12 cellular contexts compared by ENCODE assay signal in the genomic region with DNA sequence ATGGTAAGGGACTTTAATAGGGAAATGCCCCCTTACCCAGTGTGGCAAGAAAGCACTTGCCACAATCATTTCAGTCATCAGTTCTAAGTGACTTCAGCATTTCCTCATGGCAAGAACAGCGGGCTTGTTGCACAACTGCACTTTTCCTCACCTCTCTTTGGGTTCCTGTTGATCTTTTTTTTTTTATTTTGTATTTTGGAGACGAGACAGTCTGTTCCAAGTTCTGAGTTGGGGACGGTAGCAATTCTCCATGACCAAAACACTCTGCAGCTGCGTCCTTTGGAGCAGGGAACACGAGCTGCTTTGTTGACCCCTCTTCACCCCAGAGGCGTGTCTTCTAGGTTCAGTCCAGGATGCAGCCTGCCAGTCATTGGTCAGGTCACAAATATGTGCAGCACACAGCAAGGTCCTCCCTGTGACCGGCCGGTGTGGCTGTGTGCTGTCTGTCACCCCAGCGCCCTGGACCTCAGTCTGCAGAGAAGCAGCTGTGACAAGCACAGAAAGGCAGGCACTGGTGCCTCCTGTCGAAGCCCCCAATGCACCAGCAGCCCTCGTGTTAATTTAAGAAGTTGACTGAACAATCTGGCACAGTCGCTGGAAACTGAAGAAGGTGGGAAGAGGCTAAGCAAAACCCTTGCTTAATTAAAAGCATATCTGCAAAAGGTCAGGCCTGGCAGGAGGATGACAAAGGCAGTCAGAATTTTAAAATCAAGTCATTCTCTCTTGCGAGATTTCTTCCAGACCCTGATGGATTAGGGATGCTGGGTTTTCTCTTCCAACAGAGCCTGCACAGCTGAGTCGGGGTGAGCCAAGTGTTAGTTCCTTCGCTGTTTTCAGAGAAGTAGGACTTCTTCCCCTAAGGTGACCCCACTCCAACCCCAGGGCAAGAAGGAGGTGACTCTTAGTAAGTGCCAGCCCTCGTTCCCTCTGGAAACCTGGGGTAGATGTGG.
DNase-seq lines count a peak whose midpoint lies in the region; ATAC-seq, FAIRE-seq and TF ChIP-seq lines count a peak whose summit lies in the region.
"Had no signal": no experiment of that assay in that cellular context is flagged by ENCODE, and none has a peak within 500 bp of the region (broad histone marks: within the 10 kb centered on the region; RNA-seq: fewer than 3 reads in every experiment).

No MANE protein-coding gene starts in this region.

- peak; percentile 63 for ATAC-seq in body of pancreas
- ATAC-seq: stimulated activated effector memory CD8-positive, alpha-beta T cell treated with anti-CD3 and anti-CD28 coated beads, Interleukin-12 subunit alpha, Interleukin-12 subunit beta, amount 100 ng/mL, for 72 hours had no signal

- peak; percentile 76 for DNase-seq in DMS79 treated with DMSO at 0.1 percent for 48 hours (lab: John Stamatoyannopoulos, UW)
- DNase-seq in body of pancreas, result peak in 3 of 4 donors; percentile 40 to 75 (median 43)
- DNase-seq in left kidney (ENCODE audit: low read depth, low spot score), result peak; percentile 83
- peak; percentile 95 for DNase-seq in sigmoid colon
- DNase-seq in activated naive CD4-positive, alpha-beta T cell treated with anti-CD3 and anti-CD28 coated beads, Interleukin-2, amount 50 U/mL, for 16 hours, result no peak
- DNase-seq in stimulated activated CD4-positive, alpha-beta T cell treated with anti-CD3 and anti-CD28 coated beads, Interleukin-2, amount 100 ng/mL, for 48 hours, result no peak
- no peak for DNase-seq in D721Med (ENCODE audit: insufficient read length, low spot score)
- DNase-seq in NCI-H1694 treated with DMSO at 0.1 percent for 48 hours (lab: John Stamatoyannopoulos, UW), result no peak
- DNase-seq: activated CD4-positive, alpha-beta T cell treated with anti-CD3 and anti-CD28 coated beads, Interleukin-2, amount 50 U/mL, for 4 hours; activated naive CD8-positive, alpha-beta T cell treated with anti-CD3 and anti-CD28 coated beads, Interleukin-2, amount 10 ng/mL, durations not matched to agents 7 days and 5 days; CD4-positive, CD25-positive, alpha-beta regulatory T cell had no signal

- intact Hi-C loops in body of pancreas (cut with DNase I), result no loop called here
- intact Hi-C loops in sigmoid colon (cut with DNase I), result no loop called here

- H3K4me3 ChIP-seq in body of pancreas, result no peak overlapping the region
- no peak overlapping the region for H3K4me3 ChIP-seq in sigmoid colon

- TF ChIP-seq POLR2A in body of pancreas (IDR thresholded peaks at IDR 0.05) (peak in 1 of 3 donors; percentile 33), sigmoid colon (IDR thresholded peaks at IDR 0.05) (no peak)

- 64% methylated on average over 10 to 16 of the region's 16 CpGs for WGBS in body of pancreas, 2 donors
- 57 to 59% methylated on average over 16 of the region's 16 CpGs for WGBS in sigmoid colon, 2 donors

- H3K9me3 ChIP-seq in body of pancreas, result no peaks in the 10 kb centered on the region
- peaks cover 0 to 4% (median 0%) of the 10 kb centered on the region in 4 donors for H3K9me3 ChIP-seq in sigmoid colon

- H3K27me3 ChIP-seq in body of pancreas (no peaks in the 10 kb centered on the region), sigmoid colon (no peaks in the 10 kb centered on the region)

- H3K4me1 ChIP-seq in body of pancreas, result peaks cover 25% of the 10 kb centered on the region
- H3K4me1 ChIP-seq in sigmoid colon, result peaks cover 0 to 4% (median 0%) of the 10 kb centered on the region in 4 donors

- H3K27ac ChIP-seq in body of pancreas, result peak overlapping the region in 2 of 4 donors; percentile 59 to 62
- H3K27ac ChIP-seq in sigmoid colon, result peak overlapping the region; percentile 57 to 72 (median 64)

- H3K36me3 ChIP-seq in body of pancreas (replicated peaks in 1 of 2; ENCODE audit: insufficient read depth in 1 of 2, low read depth in 2 of 2), result no peaks in the 10 kb centered on the region
- no peaks in the 10 kb centered on the region for H3K36me3 ChIP-seq in sigmoid colon

- peak; percentile 73 to 94 (median 80) for TF ChIP-seq EP300 in sigmoid colon (IDR thresholded peaks at IDR 0.05)

- TF ChIP-seq CTCF in body of pancreas (IDR thresholded peaks at IDR 0.05), result no peak
- TF ChIP-seq CTCF in sigmoid colon (IDR thresholded peaks at IDR 0.05), result no peak
- TF ChIP-seq CTCF in D721Med (IDR thresholded peaks at IDR 0.05; ENCODE audit: insufficient read depth, missing control alignments), result no peak

- FAIRE-seq in D721Med (lab: Jason Lieb, UNC), result no peak

Comparison
In these comparisons a context has a peak if more than half of its experiments do, and no peak if none do; other contexts are left out.
1. DNase-seq: peak in DMS79 treated with DMSO at 0.1 percent for 48 hours (single experiment), body of pancreas (3 of 4), left kidney (single experiment) and sigmoid colon (single experiment); none in activated naive CD4-positive, alpha-beta T cell treated with anti-CD3 and anti-CD28 coated beads, Interleukin-2, amount 50 U/mL, for 16 hours (single experiment), stimulated activated CD4-positive, alpha-beta T cell treated with anti-CD3 and anti-CD28 coated beads, Interleukin-2, amount 100 ng/mL, for 48 hours (0 of 2), D721Med (single experiment) and NCI-H1694 treated with DMSO at 0.1 percent for 48 hours (single experiment).